In genomic region chr17:65592131-65592965, GRCh38 we compare ENCODE assay signal across 18 cellular contexts. TPM values are rescaled to one million over a fixed set of nuclear protein-coding genes. Genes with fewer than 3 reads are reported as not detected.
DNase-seq lines count a peak whose midpoint lies in the region; ATAC-seq and TF ChIP-seq lines count a peak whose summit lies in the region.
"Had no signal": no experiment of that assay in that cellular context is flagged by ENCODE, and none has a peak within 500 bp of the region (broad histone marks: within the 10 kb centered on the region; RNA-seq: fewer than 3 reads in every experiment).

No MANE protein-coding gene starts in this region.

- no peaks in the 10 kb centered on the region for H3K36me3 Mint-ChIP-seq in CD4-positive, alpha-beta T cell (ENCODE audit: low read depth)
- no peaks in the 10 kb centered on the region for H3K36me3 Mint-ChIP-seq in naive thymus-derived CD8-positive, alpha-beta T cell

- intact Hi-C loops in CD4-positive, alpha-beta T cell (cut with DNase I, micrococcal nuclease), result no loop called here

- H3K9me3 ChIP-seq in CD4-positive, alpha-beta T cell (ENCODE audit: control insufficient read depth, low read length), result no peaks in the 10 kb centered on the region
- H3K9me3 ChIP-seq: SK-N-SH had no signal

- no peaks in the 10 kb centered on the region for H3K9me3 Mint-ChIP-seq in CD4-positive, alpha-beta T cell
- no peaks in the 10 kb centered on the region for H3K9me3 Mint-ChIP-seq in naive thymus-derived CD8-positive, alpha-beta T cell
- H3K9me3 Mint-ChIP-seq: HFFc6 had no signal

- in situ Hi-C loops in GM13976 (cut with MboI; ENCODE audit: low sequenced_read_pairs, unreplicated experiment), result no loop called here

- POLR2A ChIA-PET in CD4-positive, alpha-beta T cell (lab: Charles Lee), result no interaction called here
- POLR2A ChIA-PET in naive thymus-derived CD8-positive, alpha-beta T cell (lab: Charles Lee), result interaction anchor here (1.6 kb wide), 1 partner anchor 8 kb away, joined by 4 read pairs; no protein-coding TSS in a partner anchor

- peaks cover 52% of the 10 kb centered on the region for H3K4me1 Mint-ChIP-seq in CD4-positive, alpha-beta T cell (ENCODE audit: low read depth)
- H3K4me1 Mint-ChIP-seq in naive thymus-derived CD8-positive, alpha-beta T cell, result peaks cover 30 to 56% (median 42%) of the 10 kb centered on the region in 4 donors

- CTCF ChIA-PET in CD4-positive, alpha-beta T cell (lab: Charles Lee), result no interaction called here

- DNase-seq in CD4-positive, alpha-beta T cell, result no peak
- peak; percentile 78 for DNase-seq in ELF-1 (ENCODE audit: low read depth, low spot score)
- peak; percentile 85 for DNase-seq in SW480 (ENCODE audit: low spot score)
- DNase-seq in naive thymus-derived CD8-positive, alpha-beta T cell, result no peak
- no peak for DNase-seq in NCI-H2029 (lab: John Stamatoyannopoulos, UW)
- no peak for DNase-seq in GM13976 (ENCODE audit: low spot score)
- DNase-seq: DMS53, GF-D8, HFFc6, NCI-H1105 treated with DMSO at 0.1 percent for 48 hours, NCI-H2081, NCI-H2171 treated with DMSO at 0.1 percent for 48 hours, NCI-H524 treated with DMSO at 0.1 percent for 48 hours, NCI-H82, SIG-M5, SK-N-SH had no signal

- no peak overlapping the region for H3K27ac ChIP-seq in CD4-positive, alpha-beta T cell (ENCODE audit: low read depth, low read length)

- no peaks in the 10 kb centered on the region for H3K27me3 ChIP-seq in CD4-positive, alpha-beta T cell (ENCODE audit: control insufficient read depth, insufficient read depth, low read length)

- no peak for TF ChIP-seq CTCF in CD4-positive, alpha-beta T cell (IDR thresholded peaks at IDR 0.05)
- TF ChIP-seq CTCF in GM13976 (IDR thresholded peaks at IDR 0.05; ENCODE audit: borderline replicate concordance, control extremely low read depth, extremely low read depth, insufficient read depth, missing control alignments), result no peak

- H3K27ac Mint-ChIP-seq in CD4-positive, alpha-beta T cell, result no peak overlapping the region
- peak overlapping the region in 4 of 10 donors; percentile 20 to 81 (median 66) for H3K27ac Mint-ChIP-seq in naive thymus-derived CD8-positive, alpha-beta T cell
- H3K27ac Mint-ChIP-seq: HFFc6 had no signal

- ATAC-seq in CD4-positive, alpha-beta T cell (ENCODE audit: poor library complexity), result no peak
- ATAC-seq in naive thymus-derived CD8-positive, alpha-beta T cell, result no peak
- ATAC-seq in HG02884 (IDR thresholded peaks at IDR 0.05; ENCODE audit: unreplicated experiment), result no peak
- ATAC-seq: Panc1 had no signal

- H3K4me3 Mint-ChIP-seq in CD4-positive, alpha-beta T cell, result peak overlapping the region; percentile 76
- peak overlapping the region in 9 of 10 donors; percentile 77 to 93 (median 85) for H3K4me3 Mint-ChIP-seq in naive thymus-derived CD8-positive, alpha-beta T cell
- H3K4me3 Mint-ChIP-seq: HFFc6 had no signal

- no peaks in the 10 kb centered on the region for H3K27me3 Mint-ChIP-seq in CD4-positive, alpha-beta T cell
- H3K27me3 Mint-ChIP-seq in naive thymus-derived CD8-positive, alpha-beta T cell, result peaks cover 0 to 2% (median 0%) of the 10 kb centered on the region in 5 donors

RNA-seq across cellular contexts. Expression of gene AXIN2, which starts 30.9 kb away (rescaled TPM):
- total RNA-seq in CD4-positive, alpha-beta T cell, result 10 to 100 TPM; 47.9 to 49.8 TPM
- total RNA-seq in naive thymus-derived CD8-positive, alpha-beta T cell, result 10 to 100 TPM; 21.3 to 22.2 TPM
- 1 to 10 TPM; 1.8 to 6.7 (median 3.0) TPM for polyA plus RNA-seq in naive thymus-derived CD8-positive, alpha-beta T cell

Comparison
In these comparisons a context has a peak if more than half of its experiments do, and no peak if none do; other contexts are left out.
1. DNase-seq: peak in ELF-1 (single experiment) and SW480 (single experiment); none in CD4-positive, alpha-beta T cell (0 of 10), naive thymus-derived CD8-positive, alpha-beta T cell (0 of 10), NCI-H2029 (single experiment) and GM13976 (single experiment).